ENCODE assay signal across 1 cellular context in the genomic region with DNA sequence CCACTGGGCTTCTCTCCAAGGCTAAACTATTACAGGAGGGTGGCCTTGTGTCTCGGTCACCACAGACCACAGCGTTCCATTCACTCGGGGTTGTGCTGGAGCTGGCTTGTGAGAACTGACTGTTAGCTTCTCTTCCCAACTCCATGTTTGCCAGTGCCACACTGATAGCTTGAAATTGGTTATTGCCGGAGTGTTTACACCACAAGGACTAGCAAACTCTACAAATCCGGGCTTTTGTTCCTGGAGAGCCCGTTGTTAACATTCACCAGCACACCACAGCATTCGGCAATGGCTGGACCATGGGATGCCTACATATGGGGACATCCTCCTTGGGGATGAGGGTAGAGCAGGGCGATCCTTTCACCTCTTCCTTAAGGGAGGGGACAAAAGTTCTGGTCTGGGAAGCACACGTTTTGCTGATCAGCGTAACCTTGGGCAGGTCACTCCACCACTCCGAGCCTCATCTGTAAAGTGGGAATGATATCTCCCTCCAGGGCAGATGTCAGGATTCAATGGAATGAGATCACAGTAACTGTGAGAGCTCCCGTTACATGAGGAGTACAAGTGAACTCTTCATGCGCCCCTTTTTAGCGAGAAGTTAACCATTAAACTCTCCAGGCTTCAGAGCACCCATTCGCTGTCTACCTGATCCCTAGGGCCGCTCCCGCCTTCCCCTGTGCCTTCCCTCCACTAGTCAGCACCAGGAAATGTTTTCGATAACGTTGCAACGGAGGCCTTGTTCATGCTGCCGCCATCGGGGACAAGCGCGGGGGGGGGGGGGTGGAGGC.
TF ChIP-seq lines count a peak whose summit lies in the region.

No MANE protein-coding gene starts in this region.

TF ChIP-seq in HepG2, 621 proteins besides CTCF, POLR2A, EP300 and RAD21 (continued from another document and continues in another):
- TF ChIP-seq, protein P1, sequence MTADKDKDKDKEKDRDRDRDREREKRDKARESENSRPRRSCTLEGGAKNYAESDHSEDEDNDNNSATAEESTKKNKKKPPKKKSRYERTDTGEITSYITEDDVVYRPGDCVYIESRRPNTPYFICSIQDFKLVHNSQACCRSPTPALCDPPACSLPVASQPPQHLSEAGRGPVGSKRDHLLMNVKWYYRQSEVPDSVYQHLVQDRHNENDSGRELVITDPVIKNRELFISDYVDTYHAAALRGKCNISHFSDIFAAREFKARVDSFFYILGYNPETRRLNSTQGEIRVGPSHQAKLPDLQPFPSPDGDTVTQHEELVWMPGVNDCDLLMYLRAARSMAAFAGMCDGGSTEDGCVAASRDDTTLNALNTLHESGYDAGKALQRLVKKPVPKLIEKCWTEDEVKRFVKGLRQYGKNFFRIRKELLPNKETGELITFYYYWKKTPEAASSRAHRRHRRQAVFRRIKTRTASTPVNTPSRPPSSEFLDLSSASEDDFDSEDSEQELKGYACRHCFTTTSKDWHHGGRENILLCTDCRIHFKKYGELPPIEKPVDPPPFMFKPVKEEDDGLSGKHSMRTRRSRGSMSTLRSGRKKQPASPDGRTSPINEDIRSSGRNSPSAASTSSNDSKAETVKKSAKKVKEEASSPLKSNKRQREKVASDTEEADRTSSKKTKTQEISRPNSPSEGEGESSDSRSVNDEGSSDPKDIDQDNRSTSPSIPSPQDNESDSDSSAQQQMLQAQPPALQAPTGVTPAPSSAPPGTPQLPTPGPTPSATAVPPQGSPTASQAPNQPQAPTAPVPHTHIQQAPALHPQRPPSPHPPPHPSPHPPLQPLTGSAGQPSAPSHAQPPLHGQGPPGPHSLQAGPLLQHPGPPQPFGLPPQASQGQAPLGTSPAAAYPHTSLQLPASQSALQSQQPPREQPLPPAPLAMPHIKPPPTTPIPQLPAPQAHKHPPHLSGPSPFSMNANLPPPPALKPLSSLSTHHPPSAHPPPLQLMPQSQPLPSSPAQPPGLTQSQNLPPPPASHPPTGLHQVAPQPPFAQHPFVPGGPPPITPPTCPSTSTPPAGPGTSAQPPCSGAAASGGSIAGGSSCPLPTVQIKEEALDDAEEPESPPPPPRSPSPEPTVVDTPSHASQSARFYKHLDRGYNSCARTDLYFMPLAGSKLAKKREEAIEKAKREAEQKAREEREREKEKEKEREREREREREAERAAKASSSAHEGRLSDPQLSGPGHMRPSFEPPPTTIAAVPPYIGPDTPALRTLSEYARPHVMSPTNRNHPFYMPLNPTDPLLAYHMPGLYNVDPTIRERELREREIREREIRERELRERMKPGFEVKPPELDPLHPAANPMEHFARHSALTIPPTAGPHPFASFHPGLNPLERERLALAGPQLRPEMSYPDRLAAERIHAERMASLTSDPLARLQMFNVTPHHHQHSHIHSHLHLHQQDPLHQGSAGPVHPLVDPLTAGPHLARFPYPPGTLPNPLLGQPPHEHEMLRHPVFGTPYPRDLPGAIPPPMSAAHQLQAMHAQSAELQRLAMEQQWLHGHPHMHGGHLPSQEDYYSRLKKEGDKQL (CRISPR knock-in tag; IDR thresholded peaks at IDR 0.05; ENCODE audit: low read depth), result no peak
- TF ChIP-seq, protein P2, sequence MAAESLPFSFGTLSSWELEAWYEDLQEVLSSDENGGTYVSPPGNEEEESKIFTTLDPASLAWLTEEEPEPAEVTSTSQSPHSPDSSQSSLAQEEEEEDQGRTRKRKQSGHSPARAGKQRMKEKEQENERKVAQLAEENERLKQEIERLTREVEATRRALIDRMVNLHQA (CRISPR knock-in tag; IDR thresholded peaks at IDR 0.05), result no peak
- TF ChIP-seq PHF8 (CRISPR knock-in tag; IDR thresholded peaks at IDR 0.05), result no peak
- TF ChIP-seq NFYB (CRISPR knock-in tag; IDR thresholded peaks at IDR 0.05), result peak; percentile 52
- TF ChIP-seq, protein P3, sequence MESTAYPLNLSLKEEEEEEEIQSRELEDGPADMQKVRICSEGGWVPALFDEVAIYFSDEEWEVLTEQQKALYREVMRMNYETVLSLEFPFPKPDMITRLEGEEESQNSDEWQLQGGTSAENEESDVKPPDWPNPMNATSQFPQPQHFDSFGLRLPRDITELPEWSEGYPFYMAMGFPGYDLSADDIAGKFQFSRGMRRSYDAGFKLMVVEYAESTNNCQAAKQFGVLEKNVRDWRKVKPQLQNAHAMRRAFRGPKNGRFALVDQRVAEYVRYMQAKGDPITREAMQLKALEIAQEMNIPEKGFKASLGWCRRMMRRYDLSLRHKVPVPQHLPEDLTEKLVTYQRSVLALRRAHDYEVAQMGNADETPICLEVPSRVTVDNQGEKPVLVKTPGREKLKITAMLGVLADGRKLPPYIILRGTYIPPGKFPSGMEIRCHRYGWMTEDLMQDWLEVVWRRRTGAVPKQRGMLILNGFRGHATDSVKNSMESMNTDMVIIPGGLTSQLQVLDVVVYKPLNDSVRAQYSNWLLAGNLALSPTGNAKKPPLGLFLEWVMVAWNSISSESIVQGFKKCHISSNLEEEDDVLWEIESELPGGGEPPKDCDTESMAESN (CRISPR knock-in tag; conservative IDR thresholded peaks at IDR 0.05), result no peak
- TF ChIP-seq FOSL1 (CRISPR knock-in tag; IDR thresholded peaks at IDR 0.05; ENCODE audit: borderline replicate concordance), result no peak
- TF ChIP-seq SNAPC2 (CRISPR knock-in tag; IDR thresholded peaks at IDR 0.05), result no peak
- TF ChIP-seq ZEB1 (IDR thresholded peaks at IDR 0.05; ENCODE audit: insufficient replicate concordance, low read depth), result peak; percentile 61
- TF ChIP-seq, protein P4, sequence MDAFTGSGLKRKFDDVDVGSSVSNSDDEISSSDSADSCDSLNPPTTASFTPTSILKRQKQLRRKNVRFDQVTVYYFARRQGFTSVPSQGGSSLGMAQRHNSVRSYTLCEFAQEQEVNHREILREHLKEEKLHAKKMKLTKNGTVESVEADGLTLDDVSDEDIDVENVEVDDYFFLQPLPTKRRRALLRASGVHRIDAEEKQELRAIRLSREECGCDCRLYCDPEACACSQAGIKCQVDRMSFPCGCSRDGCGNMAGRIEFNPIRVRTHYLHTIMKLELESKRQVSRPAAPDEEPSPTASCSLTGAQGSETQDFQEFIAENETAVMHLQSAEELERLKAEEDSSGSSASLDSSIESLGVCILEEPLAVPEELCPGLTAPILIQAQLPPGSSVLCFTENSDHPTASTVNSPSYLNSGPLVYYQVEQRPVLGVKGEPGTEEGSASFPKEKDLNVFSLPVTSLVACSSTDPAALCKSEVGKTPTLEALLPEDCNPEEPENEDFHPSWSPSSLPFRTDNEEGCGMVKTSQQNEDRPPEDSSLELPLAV (CRISPR knock-in tag; conservative IDR thresholded peaks at IDR 0.05; ENCODE audit: low read depth), result no peak
- peak; percentile 66; the same call in 1 of the 2 replicates for TF ChIP-seq ZNF652 (CRISPR knock-in tag; IDR thresholded peaks at IDR 0.05; ENCODE audit: borderline replicate concordance, low read depth)
- peak; percentile 17 for TF ChIP-seq SRSF1 (optimal IDR thresholded peaks at IDR 0.05; ENCODE audit: low read depth, low read length)
- TF ChIP-seq MIER2 (CRISPR knock-in tag; IDR thresholded peaks at IDR 0.05), result 0 out of 2 replicates have a peak, but pooled peaks have one; percentile 28
- TF ChIP-seq, protein P5, sequence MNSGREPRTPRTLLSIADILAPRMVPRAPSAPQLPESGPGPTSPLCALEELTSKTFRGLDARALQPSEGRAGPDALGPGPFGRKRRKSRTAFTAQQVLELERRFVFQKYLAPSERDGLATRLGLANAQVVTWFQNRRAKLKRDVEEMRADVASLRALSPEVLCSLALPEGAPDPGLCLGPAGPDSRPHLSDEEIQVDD (CRISPR knock-in tag; IDR thresholded peaks at IDR 0.05; ENCODE audit: borderline replicate concordance), result no peak; the same call in 1 of the 2 replicates
- peak; percentile 41 for TF ChIP-seq MYC (CRISPR knock-in tag; IDR thresholded peaks at IDR 0.05; ENCODE audit: borderline replicate concordance)
- TF ChIP-seq ZNF350 (CRISPR knock-in tag; IDR thresholded peaks at IDR 0.05; ENCODE audit: borderline replicate concordance, low read depth), result no peak; the same call in none of the 2 replicates
- TF ChIP-seq, protein P6, sequence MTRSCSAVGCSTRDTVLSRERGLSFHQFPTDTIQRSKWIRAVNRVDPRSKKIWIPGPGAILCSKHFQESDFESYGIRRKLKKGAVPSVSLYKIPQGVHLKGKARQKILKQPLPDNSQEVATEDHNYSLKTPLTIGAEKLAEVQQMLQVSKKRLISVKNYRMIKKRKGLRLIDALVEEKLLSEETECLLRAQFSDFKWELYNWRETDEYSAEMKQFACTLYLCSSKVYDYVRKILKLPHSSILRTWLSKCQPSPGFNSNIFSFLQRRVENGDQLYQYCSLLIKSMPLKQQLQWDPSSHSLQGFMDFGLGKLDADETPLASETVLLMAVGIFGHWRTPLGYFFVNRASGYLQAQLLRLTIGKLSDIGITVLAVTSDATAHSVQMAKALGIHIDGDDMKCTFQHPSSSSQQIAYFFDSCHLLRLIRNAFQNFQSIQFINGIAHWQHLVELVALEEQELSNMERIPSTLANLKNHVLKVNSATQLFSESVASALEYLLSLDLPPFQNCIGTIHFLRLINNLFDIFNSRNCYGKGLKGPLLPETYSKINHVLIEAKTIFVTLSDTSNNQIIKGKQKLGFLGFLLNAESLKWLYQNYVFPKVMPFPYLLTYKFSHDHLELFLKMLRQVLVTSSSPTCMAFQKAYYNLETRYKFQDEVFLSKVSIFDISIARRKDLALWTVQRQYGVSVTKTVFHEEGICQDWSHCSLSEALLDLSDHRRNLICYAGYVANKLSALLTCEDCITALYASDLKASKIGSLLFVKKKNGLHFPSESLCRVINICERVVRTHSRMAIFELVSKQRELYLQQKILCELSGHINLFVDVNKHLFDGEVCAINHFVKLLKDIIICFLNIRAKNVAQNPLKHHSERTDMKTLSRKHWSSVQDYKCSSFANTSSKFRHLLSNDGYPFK (CRISPR knock-in tag; IDR thresholded peaks at IDR 0.05; ENCODE audit: borderline replicate concordance), result peak; percentile 62; the same call in 1 of the 2 replicates
- peak; percentile 72 for TF ChIP-seq ZNF547 (CRISPR knock-in tag; IDR thresholded peaks at IDR 0.05)
- no peak for TF ChIP-seq TCF7L2 (IDR thresholded peaks at IDR 0.05; ENCODE audit: low read depth, low read length)
- TF ChIP-seq ZNF83 (CRISPR knock-in tag; IDR thresholded peaks at IDR 0.05; ENCODE audit: borderline replicate concordance), result no peak
- peak; percentile 65 for TF ChIP-seq RBFOX2 (IDR thresholded peaks at IDR 0.05; ENCODE audit: low read depth, low read length)
- TF ChIP-seq, protein P7, sequence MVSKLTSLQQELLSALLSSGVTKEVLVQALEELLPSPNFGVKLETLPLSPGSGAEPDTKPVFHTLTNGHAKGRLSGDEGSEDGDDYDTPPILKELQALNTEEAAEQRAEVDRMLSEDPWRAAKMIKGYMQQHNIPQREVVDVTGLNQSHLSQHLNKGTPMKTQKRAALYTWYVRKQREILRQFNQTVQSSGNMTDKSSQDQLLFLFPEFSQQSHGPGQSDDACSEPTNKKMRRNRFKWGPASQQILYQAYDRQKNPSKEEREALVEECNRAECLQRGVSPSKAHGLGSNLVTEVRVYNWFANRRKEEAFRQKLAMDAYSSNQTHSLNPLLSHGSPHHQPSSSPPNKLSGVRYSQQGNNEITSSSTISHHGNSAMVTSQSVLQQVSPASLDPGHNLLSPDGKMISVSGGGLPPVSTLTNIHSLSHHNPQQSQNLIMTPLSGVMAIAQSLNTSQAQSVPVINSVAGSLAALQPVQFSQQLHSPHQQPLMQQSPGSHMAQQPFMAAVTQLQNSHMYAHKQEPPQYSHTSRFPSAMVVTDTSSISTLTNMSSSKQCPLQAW (CRISPR knock-in tag; IDR thresholded peaks at IDR 0.05), result peak; percentile 88
- peak; percentile 65; the same call in 1 of the 2 replicates for TF ChIP-seq ZNF446 (CRISPR knock-in tag; IDR thresholded peaks at IDR 0.05)
- TF ChIP-seq FOXK1 (CRISPR knock-in tag; IDR thresholded peaks at IDR 0.05; ENCODE audit: borderline replicate concordance, low read depth), result peak; percentile 40; the same call in 1 of the 2 replicates
- peak; percentile 99 for TF ChIP-seq ZNF605 (CRISPR knock-in tag; IDR thresholded peaks at IDR 0.05)
- TF ChIP-seq ZSCAN29 (CRISPR knock-in tag; conservative IDR thresholded peaks at IDR 0.05), result peak; percentile 70
- peak; percentile 75; the same call in 1 of the 2 replicates for TF ChIP-seq HDAC1 (CRISPR knock-in tag; IDR thresholded peaks at IDR 0.05)
- peak; percentile 60; the same call in 1 of the 2 replicates for TF ChIP-seq ZNF331 (CRISPR knock-in tag; IDR thresholded peaks at IDR 0.05)
- TF ChIP-seq, protein P8, sequence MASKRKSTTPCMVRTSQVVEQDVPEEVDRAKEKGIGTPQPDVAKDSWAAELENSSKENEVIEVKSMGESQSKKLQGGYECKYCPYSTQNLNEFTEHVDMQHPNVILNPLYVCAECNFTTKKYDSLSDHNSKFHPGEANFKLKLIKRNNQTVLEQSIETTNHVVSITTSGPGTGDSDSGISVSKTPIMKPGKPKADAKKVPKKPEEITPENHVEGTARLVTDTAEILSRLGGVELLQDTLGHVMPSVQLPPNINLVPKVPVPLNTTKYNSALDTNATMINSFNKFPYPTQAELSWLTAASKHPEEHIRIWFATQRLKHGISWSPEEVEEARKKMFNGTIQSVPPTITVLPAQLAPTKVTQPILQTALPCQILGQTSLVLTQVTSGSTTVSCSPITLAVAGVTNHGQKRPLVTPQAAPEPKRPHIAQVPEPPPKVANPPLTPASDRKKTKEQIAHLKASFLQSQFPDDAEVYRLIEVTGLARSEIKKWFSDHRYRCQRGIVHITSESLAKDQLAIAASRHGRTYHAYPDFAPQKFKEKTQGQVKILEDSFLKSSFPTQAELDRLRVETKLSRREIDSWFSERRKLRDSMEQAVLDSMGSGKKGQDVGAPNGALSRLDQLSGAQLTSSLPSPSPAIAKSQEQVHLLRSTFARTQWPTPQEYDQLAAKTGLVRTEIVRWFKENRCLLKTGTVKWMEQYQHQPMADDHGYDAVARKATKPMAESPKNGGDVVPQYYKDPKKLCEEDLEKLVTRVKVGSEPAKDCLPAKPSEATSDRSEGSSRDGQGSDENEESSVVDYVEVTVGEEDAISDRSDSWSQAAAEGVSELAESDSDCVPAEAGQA (IDR thresholded peaks at IDR 0.05; ENCODE audit: low read depth), result no peak; the same call in 1 of the 2 replicates
- TF ChIP-seq, protein P8 (CRISPR knock-in tag; IDR thresholded peaks at IDR 0.05; ENCODE audit: borderline replicate concordance), result no peak
- no peak for TF ChIP-seq CC2D1A (CRISPR knock-in tag; IDR thresholded peaks at IDR 0.05)
- TF ChIP-seq NR2F2 (IDR thresholded peaks at IDR 0.05; ENCODE audit: borderline replicate concordance, low read depth), result peak; percentile 8; the same call in 1 of the 2 replicates
- peak; percentile 87 for TF ChIP-seq ZFX (CRISPR knock-in tag; IDR thresholded peaks at IDR 0.05; ENCODE audit: low read depth)
